8 cellular contexts compared by ENCODE assay signal in the genomic region with DNA sequence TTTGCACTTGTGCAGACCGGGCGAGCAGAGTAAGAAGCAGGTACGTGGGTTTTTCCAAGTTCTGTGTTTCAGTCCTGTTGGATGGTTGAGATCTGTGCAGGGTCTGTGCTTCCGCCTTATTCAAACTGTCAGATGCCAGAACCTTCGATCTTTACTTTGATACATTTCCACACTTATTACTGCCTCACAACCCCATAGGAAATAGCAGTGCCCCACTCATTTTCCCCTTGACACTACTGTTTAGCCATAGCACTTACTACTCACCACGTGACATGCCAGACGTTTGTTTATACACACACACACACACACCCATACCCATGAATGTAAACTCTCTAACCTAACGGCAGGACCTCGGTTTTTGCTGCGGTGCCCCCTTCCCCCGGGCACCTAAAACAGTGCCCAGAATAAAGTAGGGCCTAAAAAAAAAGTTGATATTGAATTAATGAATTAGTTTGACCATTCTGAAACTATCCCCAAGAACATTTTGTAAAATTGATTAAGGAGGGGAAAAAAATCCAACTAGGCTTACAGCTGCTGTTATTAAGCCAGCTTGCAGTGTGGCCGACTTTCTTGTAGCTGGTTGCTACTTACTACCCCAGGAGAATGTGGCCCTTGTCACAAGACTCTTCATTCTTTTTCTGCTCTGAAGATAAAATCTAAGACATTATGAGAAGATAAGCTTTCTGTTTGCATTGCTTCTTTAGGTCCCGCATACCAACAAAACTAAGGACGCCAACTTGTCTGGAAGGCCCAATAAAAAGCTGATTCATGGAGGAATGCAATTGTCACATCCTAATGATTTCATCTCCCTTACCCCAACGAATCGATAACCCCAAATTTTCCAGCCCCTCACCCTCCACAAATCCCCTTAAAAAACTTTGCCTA. TPM values are rescaled to one million over a fixed set of nuclear protein-coding genes. Genes with fewer than 3 reads are reported as not detected.
DNase-seq lines count a peak whose midpoint lies in the region; ATAC-seq lines count a peak whose summit lies in the region.

No MANE protein-coding gene starts in this region.

- H3K4me3 ChIP-seq in BLaER1 (peak overlapping the region; percentile 79), SK-N-MC (peak overlapping the region; percentile 89)

- ATAC-seq in GM18861 (IDR thresholded peaks at IDR 0.05; ENCODE audit: unreplicated experiment) (peak; percentile 6), HG03342 (IDR thresholded peaks at IDR 0.05; ENCODE audit: unreplicated experiment) (peak; percentile 31)
- peak; percentile 30 to 39 for ATAC-seq in natural killer cell treated with Interleukin-12 subunit alpha and Interleukin-12 subunit beta and Interleukin-15 and Interleukin-18, amount 100 ng/mL, for 72 hours

- H3K4me3 Mint-ChIP-seq in natural killer cell treated with Interleukin-12 subunit alpha and Interleukin-12 subunit beta and Interleukin-15 and Interleukin-18, amount 100 ng/mL, for 72 hours, result peak overlapping the region; percentile 98

- peak overlapping the region; percentile 88 for H3K27ac ChIP-seq in BLaER1
- peak overlapping the region; percentile 81 for H3K27ac ChIP-seq in SK-N-MC
- H3K27ac ChIP-seq in epithelial cell of prostate, result peak overlapping the region; percentile 83

- H3K27me3 Mint-ChIP-seq in natural killer cell treated with Interleukin-12 subunit alpha and Interleukin-12 subunit beta and Interleukin-15 and Interleukin-18, amount 100 ng/mL, for 72 hours, result no peaks in the 10 kb centered on the region

- H3K9me3 Mint-ChIP-seq in natural killer cell treated with Interleukin-12 subunit alpha and Interleukin-12 subunit beta and Interleukin-15 and Interleukin-18, amount 100 ng/mL, for 72 hours, result no peaks in the 10 kb centered on the region

- no peak for DNase-seq in SK-N-MC (ENCODE audit: low read depth, low spot score)
- DNase-seq in epithelial cell of prostate (ENCODE audit: low read depth, low spot score), result no peak
- no peak for DNase-seq in natural killer cell treated with Interleukin-12 subunit alpha and Interleukin-12 subunit beta and Interleukin-15 and Interleukin-18, amount 100 ng/mL, for 72 hours (ENCODE audit: low spot score)
- DNase-seq in inferior parietal cortex (ENCODE audit: extremely low spot score), result no peak
- DNase-seq in NCI-H1092 treated with DMSO at 0.1 percent for 48 hours (lab: John Stamatoyannopoulos, UW), result no peak

- H3K9ac ChIP-seq in BLaER1 (peak overlapping the region; percentile 90), SK-N-MC (ENCODE audit: insufficient read length) (peak overlapping the region; percentile 85)

- H3K36me3 ChIP-seq in BLaER1 (peaks cover 27% of the 10 kb centered on the region), SK-N-MC (ENCODE audit: insufficient read depth, low read length) (no peaks in the 10 kb centered on the region)

- H3K4me1 Mint-ChIP-seq in natural killer cell treated with Interleukin-12 subunit alpha and Interleukin-12 subunit beta and Interleukin-15 and Interleukin-18, amount 100 ng/mL, for 72 hours (ENCODE audit: low read depth in 2 of 2), result peaks cover 27 to 38% of the 10 kb centered on the region in 2 donors

- peak overlapping the region; percentile 97 to 99 for H3K27ac Mint-ChIP-seq in natural killer cell treated with Interleukin-12 subunit alpha and Interleukin-12 subunit beta and Interleukin-15 and Interleukin-18, amount 100 ng/mL, for 72 hours

- H3K4me2 ChIP-seq in BLaER1, result peak overlapping the region; percentile 93

- H3K36me3 Mint-ChIP-seq in natural killer cell treated with Interleukin-12 subunit alpha and Interleukin-12 subunit beta and Interleukin-15 and Interleukin-18, amount 100 ng/mL, for 72 hours, result peaks cover 5% of the 10 kb centered on the region

- H4K20me1 ChIP-seq in BLaER1, result no peaks in the 10 kb centered on the region

- H3K4me1 ChIP-seq in BLaER1, result peaks cover 28% of the 10 kb centered on the region

- H3K9me3 ChIP-seq in BLaER1, result peaks cover 2% of the 10 kb centered on the region; the same call in 1 of the 2 replicates
- no peaks in the 10 kb centered on the region for H3K9me3 ChIP-seq in SK-N-MC (ENCODE audit: low read depth, low read length)

- H3K27me3 ChIP-seq in BLaER1, result no peaks in the 10 kb centered on the region

RNA-seq across cellular contexts. Expression of a gene that starts 0.7 kb away (rescaled TPM):
- total RNA-seq in natural killer cell treated with Interleukin-12 subunit alpha and Interleukin-12 subunit beta and Interleukin-15 and Interleukin-18, amount 100 ng/mL, for 72 hours, result 10 to 100 TPM; 11.3 to 11.7 TPM
